1 cellular context compared by ENCODE assay signal in the genomic region with DNA sequence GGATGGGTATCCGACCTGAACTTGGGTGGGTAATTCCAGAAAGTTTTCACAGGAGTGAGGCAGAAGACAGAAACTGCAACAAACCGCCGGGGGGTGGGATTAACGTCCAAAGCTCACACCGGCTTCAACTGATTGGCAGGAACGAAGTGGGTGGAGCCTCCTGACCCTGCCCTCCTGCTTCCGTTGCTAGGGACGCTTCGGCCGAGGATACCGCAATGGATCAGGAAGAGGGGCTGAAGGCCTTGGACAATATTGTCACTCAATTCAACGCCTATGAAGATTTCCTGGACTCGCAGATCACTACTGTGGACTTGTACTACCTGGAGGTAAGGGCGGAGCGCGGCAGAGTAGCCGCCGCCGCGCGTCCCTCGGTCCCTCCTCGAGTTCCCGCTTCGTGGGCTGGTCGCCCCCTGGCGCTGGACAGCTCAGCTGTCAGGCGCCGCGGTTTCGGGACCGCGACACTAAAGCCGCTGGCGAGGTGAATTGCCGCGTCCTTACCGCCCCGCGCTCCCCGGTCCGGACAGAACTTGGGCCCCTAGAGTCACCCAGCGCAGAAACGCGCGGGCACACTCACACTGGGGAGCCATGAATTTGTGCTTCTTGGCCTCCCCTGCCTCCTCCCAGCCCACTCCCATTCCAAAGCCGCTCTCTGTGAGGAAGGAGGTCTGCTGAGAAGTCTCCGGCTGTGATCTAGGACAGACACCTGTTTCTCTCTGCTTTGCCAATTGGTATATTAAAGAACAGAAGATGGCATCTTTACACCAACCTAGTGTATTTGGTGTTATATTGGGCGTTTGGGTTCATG.
A peak's percentile ranks its signal among the peaks of the same experiment; 100 is the strongest.
TF ChIP-seq lines count a peak whose summit lies in the region.

Gene CFAP299, plus strand, starts transcription at position 177 of the 805 bp plus-strand sequence.

TF ChIP-seq in K562, 482 proteins besides CTCF, POLR2A, EP300 and RAD21 (continued from another document and continues in another):
- TF ChIP-seq HMBOX1 (IDR thresholded peaks at IDR 0.05): no peak
- TF ChIP-seq ZNF445 (CRISPR knock-in tag; IDR thresholded peaks at IDR 0.05; ENCODE audit: low read depth): no peak
- TF ChIP-seq CBFA2T3 (IDR thresholded peaks at IDR 0.05): no peak
- no peak for TF ChIP-seq EGR1 (conservative IDR thresholded peaks at IDR 0.05)
- TF ChIP-seq, protein P1, sequence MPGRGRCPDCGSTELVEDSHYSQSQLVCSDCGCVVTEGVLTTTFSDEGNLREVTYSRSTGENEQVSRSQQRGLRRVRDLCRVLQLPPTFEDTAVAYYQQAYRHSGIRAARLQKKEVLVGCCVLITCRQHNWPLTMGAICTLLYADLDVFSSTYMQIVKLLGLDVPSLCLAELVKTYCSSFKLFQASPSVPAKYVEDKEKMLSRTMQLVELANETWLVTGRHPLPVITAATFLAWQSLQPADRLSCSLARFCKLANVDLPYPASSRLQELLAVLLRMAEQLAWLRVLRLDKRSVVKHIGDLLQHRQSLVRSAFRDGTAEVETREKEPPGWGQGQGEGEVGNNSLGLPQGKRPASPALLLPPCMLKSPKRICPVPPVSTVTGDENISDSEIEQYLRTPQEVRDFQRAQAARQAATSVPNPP (IDR thresholded peaks at IDR 0.05; ENCODE audit: borderline replicate concordance, insufficient read depth, insufficient read length): no peak
- TF ChIP-seq YBX1 (IDR thresholded peaks at IDR 0.05): no peak
- TF ChIP-seq ARHGAP35 (IDR thresholded peaks at IDR 0.05; ENCODE audit: partially characterized antibody): no peak
- TF ChIP-seq KDM2B (CRISPR knock-in tag; IDR thresholded peaks at IDR 0.05): 0 out of 2 replicates have a peak, but pooled peaks have one; percentile 31
- TF ChIP-seq, protein P2, sequence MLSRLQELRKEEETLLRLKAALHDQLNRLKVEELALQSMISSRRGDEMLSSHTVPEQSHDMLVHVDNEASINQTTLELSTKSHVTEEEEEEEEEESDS (CRISPR knock-in tag; IDR thresholded peaks at IDR 0.05): no peak
- no peak for TF ChIP-seq TOE1 (IDR thresholded peaks at IDR 0.05; ENCODE audit: borderline replicate concordance)
- TF ChIP-seq TOE1 (CRISPR knock-in tag; IDR thresholded peaks at IDR 0.05; ENCODE audit: borderline replicate concordance, low read depth): no peak
- no peak for TF ChIP-seq ZNF644 (tag; IDR thresholded peaks at IDR 0.05; ENCODE audit: low read depth)
- no peak; the same call in 1 of the 2 replicates for TF ChIP-seq CEBPB (tag; IDR thresholded peaks at IDR 0.05)
- TF ChIP-seq, protein P3, sequence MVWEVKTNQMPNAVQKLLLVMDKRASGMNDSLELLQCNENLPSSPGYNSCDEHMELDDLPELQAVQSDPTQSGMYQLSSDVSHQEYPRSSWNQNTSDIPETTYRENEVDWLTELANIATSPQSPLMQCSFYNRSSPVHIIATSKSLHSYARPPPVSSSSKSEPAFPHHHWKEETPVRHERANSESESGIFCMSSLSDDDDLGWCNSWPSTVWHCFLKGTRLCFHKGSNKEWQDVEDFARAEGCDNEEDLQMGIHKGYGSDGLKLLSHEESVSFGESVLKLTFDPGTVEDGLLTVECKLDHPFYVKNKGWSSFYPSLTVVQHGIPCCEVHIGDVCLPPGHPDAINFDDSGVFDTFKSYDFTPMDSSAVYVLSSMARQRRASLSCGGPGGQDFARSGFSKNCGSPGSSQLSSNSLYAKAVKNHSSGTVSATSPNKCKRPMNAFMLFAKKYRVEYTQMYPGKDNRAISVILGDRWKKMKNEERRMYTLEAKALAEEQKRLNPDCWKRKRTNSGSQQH (CRISPR knock-in tag; IDR thresholded peaks at IDR 0.05): no peak
- TF ChIP-seq, protein P4, sequence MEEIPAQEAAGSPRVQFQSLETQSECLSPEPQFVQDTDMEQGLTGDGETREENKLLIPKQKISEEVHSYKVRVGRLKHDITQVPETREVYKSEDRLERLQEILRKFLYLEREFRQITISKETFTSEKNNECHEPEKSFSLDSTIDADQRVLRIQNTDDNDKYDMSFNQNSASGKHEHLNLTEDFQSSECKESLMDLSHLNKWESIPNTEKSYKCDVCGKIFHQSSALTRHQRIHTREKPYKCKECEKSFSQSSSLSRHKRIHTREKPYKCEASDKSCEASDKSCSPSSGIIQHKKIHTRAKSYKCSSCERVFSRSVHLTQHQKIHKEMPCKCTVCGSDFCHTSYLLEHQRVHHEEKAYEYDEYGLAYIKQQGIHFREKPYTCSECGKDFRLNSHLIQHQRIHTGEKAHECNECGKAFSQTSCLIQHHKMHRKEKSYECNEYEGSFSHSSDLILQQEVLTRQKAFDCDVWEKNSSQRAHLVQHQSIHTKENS (CRISPR knock-in tag; IDR thresholded peaks at IDR 0.05): no peak
- no peak for TF ChIP-seq MECOM (CRISPR knock-in tag; IDR thresholded peaks at IDR 0.05)
- TF ChIP-seq BDP1 (IDR thresholded peaks at IDR 0.05; ENCODE audit: insufficient read depth, insufficient read length): no peak
- TF ChIP-seq CC2D1A (IDR thresholded peaks at IDR 0.05): peak; percentile 50; the same call in 1 of the 2 replicates
- TF ChIP-seq ZBTB40 (IDR thresholded peaks at IDR 0.05): no peak; the same call in 1 of the 2 replicates
- no peak for TF ChIP-seq ZBTB40 (CRISPR knock-in tag; IDR thresholded peaks at IDR 0.05)
- TF ChIP-seq RBM34 (IDR thresholded peaks at IDR 0.05; ENCODE audit: borderline replicate concordance, insufficient read depth, low read length): no peak
- TF ChIP-seq, protein P5, sequence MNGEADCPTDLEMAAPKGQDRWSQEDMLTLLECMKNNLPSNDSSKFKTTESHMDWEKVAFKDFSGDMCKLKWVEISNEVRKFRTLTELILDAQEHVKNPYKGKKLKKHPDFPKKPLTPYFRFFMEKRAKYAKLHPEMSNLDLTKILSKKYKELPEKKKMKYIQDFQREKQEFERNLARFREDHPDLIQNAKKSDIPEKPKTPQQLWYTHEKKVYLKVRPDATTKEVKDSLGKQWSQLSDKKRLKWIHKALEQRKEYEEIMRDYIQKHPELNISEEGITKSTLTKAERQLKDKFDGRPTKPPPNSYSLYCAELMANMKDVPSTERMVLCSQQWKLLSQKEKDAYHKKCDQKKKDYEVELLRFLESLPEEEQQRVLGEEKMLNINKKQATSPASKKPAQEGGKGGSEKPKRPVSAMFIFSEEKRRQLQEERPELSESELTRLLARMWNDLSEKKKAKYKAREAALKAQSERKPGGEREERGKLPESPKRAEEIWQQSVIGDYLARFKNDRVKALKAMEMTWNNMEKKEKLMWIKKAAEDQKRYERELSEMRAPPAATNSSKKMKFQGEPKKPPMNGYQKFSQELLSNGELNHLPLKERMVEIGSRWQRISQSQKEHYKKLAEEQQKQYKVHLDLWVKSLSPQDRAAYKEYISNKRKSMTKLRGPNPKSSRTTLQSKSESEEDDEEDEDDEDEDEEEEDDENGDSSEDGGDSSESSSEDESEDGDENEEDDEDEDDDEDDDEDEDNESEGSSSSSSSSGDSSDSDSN (IDR thresholded peaks at IDR 0.05; ENCODE audit: borderline replicate concordance in 1 of 2, low read depth in 2 of 2, low read length in 2 of 2): 0 out of 4 replicates have a peak, but pooled peaks of 1 of the 2 experiments have one; percentile 29
- no peak for TF ChIP-seq U2AF1 (optimal IDR thresholded peaks at IDR 0.05; ENCODE audit: low read depth, low read length)
- TF ChIP-seq ELF2 (CRISPR knock-in tag; IDR thresholded peaks at IDR 0.05): no peak
- TF ChIP-seq NONO (IDR thresholded peaks at IDR 0.05; ENCODE audit: low read depth in 2 of 2, low read length in 1 of 2): peak in 1 of 2 experiments; percentile 35; a peak in 1 of 4 replicates
- TF ChIP-seq XRCC4 (IDR thresholded peaks at IDR 0.05; ENCODE audit: extremely low read depth, insufficient read depth, insufficient read length): no peak
- TF ChIP-seq RFX1 (IDR thresholded peaks at IDR 0.05): peak; percentile 97
- no peak for TF ChIP-seq ASH1L (IDR thresholded peaks at IDR 0.05; ENCODE audit: borderline replicate concordance, low read depth, partially characterized antibody)
- TF ChIP-seq ZNF586 (CRISPR knock-in tag; conservative IDR thresholded peaks at IDR 0.05): no peak
- no peak for TF ChIP-seq ZNF75A (CRISPR knock-in tag; IDR thresholded peaks at IDR 0.05)
- TF ChIP-seq HDAC8 (tag; IDR thresholded peaks at IDR 0.05): no peak
- TF ChIP-seq PCBP1 (IDR thresholded peaks at IDR 0.05; ENCODE audit: low read depth, low read length, poor library complexity, severe bottlenecking): no peak
- TF ChIP-seq TEAD2 (tag; IDR thresholded peaks at IDR 0.05): no peak
- TF ChIP-seq ZNF23 (CRISPR knock-in tag; IDR thresholded peaks at IDR 0.05): no peak
- peak; percentile 85; the same call in 1 of the 2 replicates for TF ChIP-seq LCOR (CRISPR knock-in tag; IDR thresholded peaks at IDR 0.05)
- TF ChIP-seq CLOCK (CRISPR knock-in tag; IDR thresholded peaks at IDR 0.05; ENCODE audit: borderline replicate concordance): no peak
- TF ChIP-seq ZNF253 (CRISPR knock-in tag; conservative IDR thresholded peaks at IDR 0.05): no peak
- no peak for TF ChIP-seq TCF7L2 (IDR thresholded peaks at IDR 0.05; ENCODE audit: low read depth, low read length)
- no peak for TF ChIP-seq GTF2A2 (tag; IDR thresholded peaks at IDR 0.05)
- 0 out of 2 replicates have a peak, but pooled peaks have one; percentile 39 for TF ChIP-seq POLR2G (IDR thresholded peaks at IDR 0.05; ENCODE audit: low read depth, low read length)
- no peak for TF ChIP-seq LARP7 (IDR thresholded peaks at IDR 0.05)
- TF ChIP-seq ZNF695 (CRISPR knock-in tag; IDR thresholded peaks at IDR 0.05): no peak
